22 cellular contexts compared by ENCODE assay signal in genomic region chr17:31147507-31148202, GRCh38. TPM values are rescaled to one million over a fixed set of nuclear protein-coding genes. Genes with fewer than 3 reads are reported as not detected.
DNase-seq lines count a peak whose midpoint lies in the region; FAIRE-seq and TF ChIP-seq lines count a peak whose summit lies in the region.
"Had no signal": no experiment of that assay in that cellular context is flagged by ENCODE, and none has a peak within 500 bp of the region (broad histone marks: within the 10 kb centered on the region; RNA-seq: fewer than 3 reads in every experiment).

No MANE protein-coding gene starts in this region.

- H3K4me3 ChIP-seq in Caco-2 (ENCODE audit: low read depth, low read length) (no peak overlapping the region), NB4 (ENCODE audit: low read depth, low read length) (no peak overlapping the region), bronchial epithelial cell (ENCODE audit: low read depth, low read length) (no peak overlapping the region), mesenchymal stem cell (ENCODE audit: insufficient read depth in 1 of 2, low read depth in 1 of 2, low read length in 2 of 2) (no peak overlapping the region)
- H3K4me3 ChIP-seq: thyroid gland had no signal

- POLR2A ChIA-PET in Caco-2 (lab: Charles Lee), result interaction anchor here (0.7 kb wide), 1 partner anchor 53 kb away, joined by 3 read pairs; the partner anchor contains the start of gene NF1

- TF ChIP-seq CTCF in Caco-2 (IDR thresholded peaks at IDR 0.05; ENCODE audit: insufficient read depth in 1 of 2, low read depth in 1 of 2, low read length in 1 of 2, severe bottlenecking in 1 of 2, unreplicated experiment in 1 of 2) (no peak), NB4 (IDR thresholded peaks at IDR 0.05; ENCODE audit: low read depth, low read length) (no peak), bronchial epithelial cell (IDR thresholded peaks at IDR 0.05; ENCODE audit: insufficient read depth, low read length, severe bottlenecking) (no peak)

- H3K9me3 Mint-ChIP-seq in Caco-2 (ENCODE audit: unreplicated experiment), result peaks cover 8% of the 10 kb centered on the region
- H3K9me3 Mint-ChIP-seq in activated T-helper 2 cell treated with anti-CD3 and anti-CD28 coated beads, Interferon-gamma antibody, Interleukin-2, Interleukin-4, amounts not matched to agents 10 μg/mL and 5 μg/mL and 100 μg/mL, durations not matched to agents 14 hours and 24 hours and 36 hours, result peaks cover 7% of the 10 kb centered on the region

- no peak for TF ChIP-seq POLR2A in NB4 (IDR thresholded peaks at IDR 0.05; ENCODE audit: extremely low read depth, insufficient read length)

- H3K23ac ChIP-seq in mesenchymal stem cell (ENCODE audit: low read length in 2 of 2), result no peak overlapping the region

- H3K4ac ChIP-seq in mesenchymal stem cell (ENCODE audit: low read depth in 1 of 2, low read length in 2 of 2), result peak overlapping the region in 1 of 2 experiments; percentile 51

- H3K4me2 ChIP-seq in mesenchymal stem cell (ENCODE audit: low read length, poor library complexity, severe bottlenecking), result no peak overlapping the region

- H3K79me1 ChIP-seq in mesenchymal stem cell (replicated peaks; ENCODE audit: low read length, poor library complexity, severe bottlenecking), result peaks cover 31% of the 10 kb centered on the region

- peaks cover 12% of the 10 kb centered on the region for H3K4me1 Mint-ChIP-seq in Caco-2 (ENCODE audit: low read depth, unreplicated experiment)
- peaks cover 24% of the 10 kb centered on the region for H3K4me1 Mint-ChIP-seq in activated T-helper 2 cell treated with anti-CD3 and anti-CD28 coated beads, Interferon-gamma antibody, Interleukin-2, Interleukin-4, amounts not matched to agents 10 μg/mL and 5 μg/mL and 100 μg/mL, durations not matched to agents 14 hours and 24 hours and 36 hours (ENCODE audit: low read depth)
- H3K4me1 Mint-ChIP-seq: activated naive CD4-positive, alpha-beta T cell treated with anti-CD3 and anti-CD28 coated beads, Interleukin-2, amount 10 ng/mL, durations not matched to agents 7 days and 5 days; stimulated activated naive B cell treated with anti-CD40 and anti-IgM and Interleukin-4, amounts not matched to agents 10 μg/mL and 1 μg/mL and 100 μg/mL, for 72 hours had no signal

- H3K27me3 ChIP-seq in Caco-2 (replicated peaks; ENCODE audit: control insufficient read depth, insufficient read depth, low read length) (no peaks in the 10 kb centered on the region), bronchial epithelial cell (ENCODE audit: control insufficient read depth, insufficient read depth, low read length) (no peaks in the 10 kb centered on the region), mesenchymal stem cell (ENCODE audit: control insufficient read depth in 1 of 2, insufficient read depth in 1 of 2, low read length in 2 of 2) (no peaks in the 10 kb centered on the region)
- H3K27me3 ChIP-seq: thyroid gland had no signal

- H3K18ac ChIP-seq in mesenchymal stem cell (ENCODE audit: low read depth in 1 of 2, low read length in 2 of 2), result no peak overlapping the region

- H3K27ac Mint-ChIP-seq in Caco-2 (ENCODE audit: unreplicated experiment), result peak overlapping the region; percentile 33
- H3K27ac Mint-ChIP-seq in activated T-helper 2 cell treated with anti-CD3 and anti-CD28 coated beads, Interferon-gamma antibody, Interleukin-2, Interleukin-4, amounts not matched to agents 10 μg/mL and 5 μg/mL and 100 μg/mL, durations not matched to agents 14 hours and 24 hours and 36 hours, result no peak overlapping the region
- H3K27ac Mint-ChIP-seq: activated CD4-positive, alpha-beta memory T cell treated with anti-CD3 and anti-CD28 coated beads for 36 hours; activated naive CD4-positive, alpha-beta T cell treated with anti-CD3 and anti-CD28 coated beads, Interleukin-2, amount 10 ng/mL, durations not matched to agents 7 days and 5 days; activated T-cell treated with anti-CD3 and anti-CD28 coated beads, Interleukin-2, amount 50 U/mL, for 24 hours; CD4-positive, alpha-beta T cell; stimulated activated naive B cell treated with anti-CD40 and anti-IgM and Interleukin-4, amounts not matched to agents 10 μg/mL and 1 μg/mL and 100 μg/mL, for 72 hours; T-helper 1 cell treated with Interleukin-12 subunit alpha and Interleukin-12 subunit beta and Interleukin-4 antibody, amounts not matched to agents 30 μg/mL and 1 μg/mL, for 36 hours had no signal

- H2BK120ac ChIP-seq in mesenchymal stem cell (ENCODE audit: low read depth, low read length), result peak overlapping the region; percentile 5

- no peak overlapping the region for H2BK5ac ChIP-seq in mesenchymal stem cell (ENCODE audit: low read depth, low read length, poor library complexity, severe bottlenecking)

- H3K4me1 ChIP-seq in Caco-2, result peaks cover 12% of the 10 kb centered on the region; the same call in 1 of the 2 replicates
- H3K4me1 ChIP-seq in mesenchymal stem cell (ENCODE audit: control insufficient read depth, insufficient read depth, low read depth, low read length), result no peaks in the 10 kb centered on the region

- H3K27me3 Mint-ChIP-seq in Caco-2 (ENCODE audit: insufficient read depth, unreplicated experiment), result no peaks in the 10 kb centered on the region
- no peaks in the 10 kb centered on the region for H3K27me3 Mint-ChIP-seq in activated T-helper 2 cell treated with anti-CD3 and anti-CD28 coated beads, Interferon-gamma antibody, Interleukin-2, Interleukin-4, amounts not matched to agents 10 μg/mL and 5 μg/mL and 100 μg/mL, durations not matched to agents 14 hours and 24 hours and 36 hours (ENCODE audit: low read depth)
- H3K27me3 Mint-ChIP-seq: activated CD4-positive, alpha-beta memory T cell treated with anti-CD3 and anti-CD28 coated beads for 36 hours; activated naive CD4-positive, alpha-beta T cell treated with anti-CD3 and anti-CD28 coated beads, Interleukin-2, amount 10 ng/mL, durations not matched to agents 7 days and 5 days; activated T-cell treated with anti-CD3 and anti-CD28 coated beads, Interleukin-2, amount 50 U/mL, for 24 hours; CD4-positive, alpha-beta T cell; stimulated activated naive B cell treated with anti-CD40 and anti-IgM and Interleukin-4, amounts not matched to agents 10 μg/mL and 1 μg/mL and 100 μg/mL, for 72 hours had no signal

- no peak overlapping the region for H2BK15ac ChIP-seq in mesenchymal stem cell (ENCODE audit: low read depth, poor library complexity, severe bottlenecking)

- H3K27ac ChIP-seq in mesenchymal stem cell (ENCODE audit: low read length, poor library complexity, severe bottlenecking), result no peak overlapping the region

- no peak overlapping the region for H4K8ac ChIP-seq in mesenchymal stem cell (ENCODE audit: low read length)

- H3K9me3 ChIP-seq in Caco-2 (no peaks in the 10 kb centered on the region; the same call in 1 of the 2 replicates), mesenchymal stem cell (ENCODE audit: control insufficient read depth, low read length) (peaks cover 5% of the 10 kb centered on the region)
- H3K9me3 ChIP-seq: thyroid gland had no signal

- FAIRE-seq in bronchial epithelial cell (lab: Jason Lieb, UNC), result no peak

- no peak overlapping the region for H2AK5ac ChIP-seq in mesenchymal stem cell (ENCODE audit: low read length, severe bottlenecking)

- peaks cover 17% of the 10 kb centered on the region for H3K36me3 Mint-ChIP-seq in Caco-2 (ENCODE audit: insufficient read depth, unreplicated experiment)
- H3K36me3 Mint-ChIP-seq in activated T-helper 2 cell treated with anti-CD3 and anti-CD28 coated beads, Interferon-gamma antibody, Interleukin-2, Interleukin-4, amounts not matched to agents 10 μg/mL and 5 μg/mL and 100 μg/mL, durations not matched to agents 14 hours and 24 hours and 36 hours (ENCODE audit: low read depth), result peaks cover 27% of the 10 kb centered on the region
- H3K36me3 Mint-ChIP-seq: activated CD4-positive, alpha-beta memory T cell treated with anti-CD3 and anti-CD28 coated beads for 36 hours had no signal

- CTCF ChIA-PET in Caco-2 (lab: Charles Lee), result interaction anchor here (0.6 to 1.1 kb wide), 3 partner anchors 12 to 132 kb away, joined by 3 to 4 read pairs (median 3); no protein-coding TSS in a partner anchor

- no peak overlapping the region for H3K14ac ChIP-seq in mesenchymal stem cell (ENCODE audit: low read length in 2 of 2)

- no peaks in the 10 kb centered on the region for H3K36me3 ChIP-seq in Caco-2 (ENCODE audit: control insufficient read depth, insufficient read depth, low read length)
- no peaks in the 10 kb centered on the region for H3K36me3 ChIP-seq in bronchial epithelial cell (ENCODE audit: control insufficient read depth, insufficient read depth, low read length)
- H3K36me3 ChIP-seq in mesenchymal stem cell (ENCODE audit: control insufficient read depth in 1 of 2, insufficient read depth in 2 of 2, low read depth in 1 of 2, low read length in 2 of 2), result peaks cover 7 to 8% of the 10 kb centered on the region in 2 experiments
- H3K36me3 ChIP-seq: thyroid gland had no signal

- DNase-seq in Caco-2, result peak in 1 of 2 experiments; percentile 13
- DNase-seq in NB4 (ENCODE audit: low read depth), result peak; percentile 12
- DNase-seq in bronchial epithelial cell (ENCODE audit: low read depth), result peak; percentile 4
- peak; percentile 44 for DNase-seq in mesenchymal stem cell
- DNase-seq in RPMI8226, result no peak
- DNase-seq in activated CD4-positive, alpha-beta T cell treated with anti-CD3 and anti-CD28 coated beads, Interleukin-2, amount 50 U/mL, for 48 hours, result no peak
- no peak for DNase-seq in activated T-helper 2 cell treated with anti-CD3 and anti-CD28 coated beads, Interferon-gamma antibody, Interleukin-2, Interleukin-4, amounts not matched to agents 10 μg/mL and 5 μg/mL and 100 μg/mL, durations not matched to agents 14 hours and 24 hours and 36 hours (ENCODE audit: low spot score)
- DNase-seq in amygdala (lab: John Stamatoyannopoulos, UW), result no peak
- DNase-seq: activated CD4-positive, alpha-beta memory T cell treated with anti-CD3 and anti-CD28 coated beads for 36 hours; activated naive CD4-positive, alpha-beta T cell treated with anti-CD3 and anti-CD28 coated beads, Interleukin-2, amount 10 ng/mL, durations not matched to agents 7 days and 5 days; activated T-cell treated with anti-CD3 and anti-CD28 coated beads, Interleukin-2, amount 50 U/mL, for 24 hours; CD4-positive, alpha-beta T cell; DND-41; NCI-H1417; NCI-H526; occipital lobe; OCI-M1; right cardiac atrium; stimulated activated CD4-positive, alpha-beta T cell treated with anti-CD3 and anti-CD28 coated beads, Interleukin-15, amount 100 ng/mL, for 24 hours; stimulated activated naive B cell treated with anti-CD40 and anti-IgM and Interleukin-4, amounts not matched to agents 10 μg/mL and 1 μg/mL and 100 μg/mL, for 72 hours; thyroid gland had no signal

- WGBS in mesenchymal stem cell, result 84% methylated on average over 3 of the region's 3 CpGs

- BruUV-seq in Caco-2 (replicated peaks; lab: Mats Ljungman, UMichigan), result no TSS peak

- intact Hi-C loops in Caco-2 (cut with micrococcal nuclease; ENCODE audit: unreplicated experiment), result no loop called here
- intact Hi-C loops in activated T-helper 2 cell treated with anti-CD3 and anti-CD28 coated beads, Interferon-gamma antibody, Interleukin-2, Interleukin-4, amounts not matched to agents 10 μg/mL and 5 μg/mL and 100 μg/mL, durations not matched to agents 14 hours and 24 hours and 36 hours (cut with micrococcal nuclease), result no loop called here

- H2BK12ac ChIP-seq in mesenchymal stem cell (ENCODE audit: low read length in 2 of 2), result no peak overlapping the region

- H3K4me3 Mint-ChIP-seq in Caco-2 (ENCODE audit: unreplicated experiment), result peak overlapping the region; percentile 32
- no peak overlapping the region for H3K4me3 Mint-ChIP-seq in activated T-helper 2 cell treated with anti-CD3 and anti-CD28 coated beads, Interferon-gamma antibody, Interleukin-2, Interleukin-4, amounts not matched to agents 10 μg/mL and 5 μg/mL and 100 μg/mL, durations not matched to agents 14 hours and 24 hours and 36 hours (ENCODE audit: low read depth)
- H3K4me3 Mint-ChIP-seq: activated CD4-positive, alpha-beta memory T cell treated with anti-CD3 and anti-CD28 coated beads for 36 hours; activated naive CD4-positive, alpha-beta T cell treated with anti-CD3 and anti-CD28 coated beads, Interleukin-2, amount 10 ng/mL, durations not matched to agents 7 days and 5 days; activated T-cell treated with anti-CD3 and anti-CD28 coated beads, Interleukin-2, amount 50 U/mL, for 24 hours; CD4-positive, alpha-beta T cell; stimulated activated naive B cell treated with anti-CD40 and anti-IgM and Interleukin-4, amounts not matched to agents 10 μg/mL and 1 μg/mL and 100 μg/mL, for 72 hours; T-helper 1 cell treated with Interleukin-12 subunit alpha and Interleukin-12 subunit beta and Interleukin-4 antibody, amounts not matched to agents 30 μg/mL and 1 μg/mL, for 36 hours had no signal

- no peak overlapping the region for H4K91ac ChIP-seq in mesenchymal stem cell (ENCODE audit: low read length)

- no peak overlapping the region for H3K9ac ChIP-seq in mesenchymal stem cell (ENCODE audit: low read length)

- H2AFZ ChIP-seq in mesenchymal stem cell (ENCODE audit: low read depth, low read length), result no peak overlapping the region

RNA-seq across cellular contexts. Expression of gene NF1, which starts 52.9 kb away (rescaled TPM):
- 62.4 and 69.5 TPM in 2 replicates for total RNA-seq in Caco-2 (2022)
- total RNA-seq in bronchial epithelial cell, result 28.4 and 33.2 TPM in 2 replicates
- 22.2 TPM for polyA plus RNA-seq in mesenchymal stem cell (2013, experiment 1 of 2)
- polyA plus RNA-seq in mesenchymal stem cell (2013, experiment 2 of 2), result 20.6 TPM
- 32.4 and 36.8 TPM in 2 replicates for total RNA-seq in activated T-helper 2 cell treated with anti-CD3 and anti-CD28 coated beads, Interferon-gamma antibody, Interleukin-2, Interleukin-4, amounts not matched to agents 10 μg/mL and 5 μg/mL and 100 μg/mL, durations not matched to agents 14 hours and 24 hours and 36 hours

Comparison
In these comparisons a context has a peak if more than half of its experiments do, and no peak if none do; other contexts are left out.
1. DNase-seq: peak in NB4 (single experiment), bronchial epithelial cell (single experiment) and mesenchymal stem cell (single experiment); none in RPMI8226 (single experiment), activated CD4-positive, alpha-beta T cell treated with anti-CD3 and anti-CD28 coated beads, Interleukin-2, amount 50 U/mL, for 48 hours (0 of 2), activated T-helper 2 cell treated with anti-CD3 and anti-CD28 coated beads, Interferon-gamma antibody, Interleukin-2, Interleukin-4, amounts not matched to agents 10 μg/mL and 5 μg/mL and 100 μg/mL, durations not matched to agents 14 hours and 24 hours and 36 hours (single experiment) and amygdala (0 of 56).